9 cellular contexts compared by ENCODE assay signal in genomic region chr1:44616991-44617702, GRCh38. TPM values are rescaled to one million over a fixed set of nuclear protein-coding genes. Genes with fewer than 3 reads are reported as not detected.
DNase-seq lines count a peak whose midpoint lies in the region; ATAC-seq and TF ChIP-seq lines count a peak whose summit lies in the region.
"Had no signal": no experiment of that assay in that cellular context is flagged by ENCODE, and none has a peak within 500 bp of the region (broad histone marks: within the 10 kb centered on the region; RNA-seq: fewer than 3 reads in every experiment).

No MANE protein-coding gene starts in this region.

- H3K27ac ChIP-seq in AG04450 (ENCODE audit: low read depth, low read length) (no peak overlapping the region), RWPE1 (no peak overlapping the region), tibial artery (no peak overlapping the region)

- intact Hi-C loops in tibial artery (cut with DNase I; ENCODE audit: low total_unique reads): no loop called here

- no peak for ATAC-seq in GM21526 (IDR thresholded peaks at IDR 0.05; ENCODE audit: low FRiP score, unreplicated experiment)

- CTCF ChIA-PET in AG04450 (lab: Charles Lee) (interaction anchor here (1.0 to 3.5 kb wide), 4 partner anchors 8 to 35 kb away, joined by 4 to 27 read pairs (median 6); no protein-coding TSS in a partner anchor), RWPE1 (lab: Yijun Ruan, JAX) (interaction anchor here (0.8 to 1.1 kb wide), 3 partner anchors 29 to 375 kb away, joined by 3 read pairs; no protein-coding TSS in a partner anchor)

- H3K4me1 ChIP-seq in tibial artery: peaks cover 0 to 12% (median 9%) of the 10 kb centered on the region in 4 donors

- H3K9me3 ChIP-seq in AG04450 (ENCODE audit: control insufficient read depth, insufficient read depth, low read length) (no peaks in the 10 kb centered on the region; the same call in 1 of the 2 replicates), tibial artery (no peaks in the 10 kb centered on the region)

- no peaks in the 10 kb centered on the region for H3K9me3 Mint-ChIP-seq in nephron progenitor cell

- H3K4me1 Mint-ChIP-seq in nephron progenitor cell: peaks cover 51% of the 10 kb centered on the region

- H3K36me3 Mint-ChIP-seq in nephron progenitor cell (ENCODE audit: low read depth): peaks cover 12% of the 10 kb centered on the region

- no peaks in the 10 kb centered on the region for H3K36me3 ChIP-seq in tibial artery

- H3K27ac Mint-ChIP-seq in nephron progenitor cell: no peak overlapping the region

- peak overlapping the region; percentile 42 for H3K4me3 ChIP-seq in AG04450 (ENCODE audit: low read depth, low read length)
- peak overlapping the region; percentile 39 for H3K4me3 ChIP-seq in fibroblast of pulmonary artery (replicated peaks; ENCODE audit: low read depth, low read length)
- peak overlapping the region in 1 of 2 donors; percentile 43 for H3K4me3 ChIP-seq in tibial artery

- H3K27me3 Mint-ChIP-seq in nephron progenitor cell (ENCODE audit: low read depth, poor library complexity): peaks cover 43% of the 10 kb centered on the region

- peak overlapping the region; percentile 73 for H3K4me3 Mint-ChIP-seq in nephron progenitor cell

- no peak for DNase-seq in AG04450 (ENCODE audit: low read depth, low spot score)
- peak; percentile 89 for DNase-seq in RWPE1 (ENCODE audit: low spot score)
- peak; percentile 8 for DNase-seq in fibroblast of pulmonary artery (ENCODE audit: low read depth)
- DNase-seq in nephron progenitor cell: peak; percentile 75
- DNase-seq in SIG-M5 (lab: John Stamatoyannopoulos, UW): no peak
- DNase-seq in tibial artery: no peak
- no peak for DNase-seq in C1 segment of cervical spinal cord (lab: John Stamatoyannopoulos, UW)
- DNase-seq: COR-L47 had no signal

- H3K27me3 ChIP-seq in AG04450 (ENCODE audit: control insufficient read depth, insufficient read depth, low read length): peaks cover 15% of the 10 kb centered on the region
- peaks cover 0 to 51% of the 10 kb centered on the region in 2 donors for H3K27me3 ChIP-seq in tibial artery

- POLR2A ChIA-PET in AG04450 (lab: Yijun Ruan, JAX): interaction anchor here (1.0 to 1.2 kb wide), 2 partner anchors 15 to 29 kb away, joined by 3 to 5 read pairs; no protein-coding TSS in a partner anchor
- POLR2A ChIA-PET in RWPE1 (lab: Yijun Ruan, JAX; ENCODE audit: low non-redundant PET): no interaction called here

- no peak for TF ChIP-seq CTCF in AG04450 (IDR thresholded peaks at IDR 0.05; ENCODE audit: low read depth, low read length)
- no peak for TF ChIP-seq CTCF in RWPE1 (conservative IDR thresholded peaks at IDR 0.05; ENCODE audit: low read depth)
- no peak for TF ChIP-seq CTCF in fibroblast of pulmonary artery (IDR thresholded peaks at IDR 0.05; ENCODE audit: low read length, missing control alignments)
- TF ChIP-seq CTCF in nephron progenitor cell (IDR thresholded peaks at IDR 0.05): no peak
- no peak for TF ChIP-seq CTCF in tibial artery (IDR thresholded peaks at IDR 0.05)

RNA-seq across cellular contexts. Expression of gene TMEM53, which starts 57.1 kb away (rescaled TPM):
- polyA plus RNA-seq in AG04450 (2011; rRNA removed): 4.4 and 6.1 TPM in 2 replicates
- polyA minus RNA-seq in AG04450 (2011; rRNA and poly(A)+ RNA removed): 3.6 and 7.8 TPM in 2 replicates

RNA-seq across cellular contexts. Expression of gene ARMH1, which starts 57.4 kb away (rescaled TPM):
- polyA plus RNA-seq in AG04450 (2011; rRNA removed): 2.7 and 3.4 TPM in 2 replicates
- 1.0 and 1.7 TPM in 2 replicates for polyA minus RNA-seq in AG04450 (2011; rRNA and poly(A)+ RNA removed)

Comparison
In these comparisons a context has a peak if more than half of its experiments do, and no peak if none do; other contexts are left out.
1. DNase-seq: peak in RWPE1 (single experiment), fibroblast of pulmonary artery (single experiment) and nephron progenitor cell (single experiment); none in AG04450 (single experiment), SIG-M5 (single experiment), tibial artery (0 of 2) and C1 segment of cervical spinal cord (0 of 14).